In the genomic region with DNA sequence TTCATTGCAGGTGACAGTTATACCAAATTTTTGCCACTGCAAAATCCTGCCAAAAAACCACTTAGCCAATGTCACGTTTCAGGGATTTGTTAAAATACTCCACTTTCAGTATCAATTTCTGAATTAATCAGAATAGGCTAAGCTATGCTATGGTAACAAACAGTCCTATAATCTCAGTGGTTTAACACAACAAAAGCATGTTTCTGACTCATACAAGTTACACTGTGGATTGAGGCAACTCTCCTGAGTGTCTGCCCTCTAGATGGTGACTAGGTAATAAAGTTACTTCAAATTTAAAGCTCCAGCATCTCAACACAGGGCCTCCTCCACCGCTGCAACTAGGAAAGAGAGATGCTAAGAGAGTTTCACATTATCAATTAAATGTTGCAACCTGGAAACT, we compare ENCODE assay signal across 32 cellular contexts. TPM values are rescaled to one million over a fixed set of nuclear protein-coding genes. Genes with fewer than 3 reads are reported as not detected.
DNase-seq lines count a peak whose midpoint lies in the region; ATAC-seq and TF ChIP-seq lines count a peak whose summit lies in the region.
"Had no signal": no experiment of that assay in that cellular context is flagged by ENCODE, and none has a peak within 500 bp of the region (broad histone marks: within the 10 kb centered on the region; RNA-seq: fewer than 3 reads in every experiment).

No MANE protein-coding gene starts in this region.

- H3K36me3 Mint-ChIP-seq in activated CD8-positive, alpha-beta memory T cell treated with anti-CD3 and anti-CD28 coated beads, Interleukin-2, amount 10 ng/mL, durations not matched to agents 7 days and 5 days: no peaks in the 10 kb centered on the region
- H3K36me3 Mint-ChIP-seq: activated CD4-positive, alpha-beta memory T cell treated with anti-CD3 and anti-CD28 coated beads for 36 hours had no signal

- H3K27ac Mint-ChIP-seq in activated CD8-positive, alpha-beta memory T cell treated with anti-CD3 and anti-CD28 coated beads, Interleukin-2, amount 10 ng/mL, durations not matched to agents 7 days and 5 days: no peak overlapping the region
- H3K27ac Mint-ChIP-seq: activated CD4-positive, alpha-beta memory T cell treated with anti-CD3 and anti-CD28 coated beads for 36 hours; CD4-positive, alpha-beta T cell; endodermal cell had no signal

- H3K9me3 Mint-ChIP-seq in activated CD8-positive, alpha-beta memory T cell treated with anti-CD3 and anti-CD28 coated beads, Interleukin-2, amount 10 ng/mL, durations not matched to agents 7 days and 5 days (ENCODE audit: low read depth): no peaks in the 10 kb centered on the region
- H3K9me3 Mint-ChIP-seq: activated CD4-positive, alpha-beta memory T cell treated with anti-CD3 and anti-CD28 coated beads for 36 hours; CD4-positive, alpha-beta T cell had no signal

- no peaks in the 10 kb centered on the region for H3K27me3 Mint-ChIP-seq in activated CD8-positive, alpha-beta memory T cell treated with anti-CD3 and anti-CD28 coated beads, Interleukin-2, amount 10 ng/mL, durations not matched to agents 7 days and 5 days
- H3K27me3 Mint-ChIP-seq: activated CD4-positive, alpha-beta memory T cell treated with anti-CD3 and anti-CD28 coated beads for 36 hours; CD4-positive, alpha-beta T cell had no signal

- peak; percentile 23 for ATAC-seq in activated CD8-positive, alpha-beta memory T cell treated with anti-CD3 and anti-CD28 coated beads, Interleukin-2, amount 10 ng/mL, durations not matched to agents 7 days and 5 days
- ATAC-seq in GM18520 (IDR thresholded peaks at IDR 0.05; ENCODE audit: unreplicated experiment): peak; percentile 82
- ATAC-seq in HG03159 (IDR thresholded peaks at IDR 0.05; ENCODE audit: unreplicated experiment): peak; percentile 52
- no peak for ATAC-seq in HG03196 (IDR thresholded peaks at IDR 0.05; ENCODE audit: unreplicated experiment)
- ATAC-seq: A549, HCT116, heart left ventricle, PC-3 had no signal

- H3K4me3 Mint-ChIP-seq in activated CD8-positive, alpha-beta memory T cell treated with anti-CD3 and anti-CD28 coated beads, Interleukin-2, amount 10 ng/mL, durations not matched to agents 7 days and 5 days: no peak overlapping the region
- H3K4me3 Mint-ChIP-seq: activated CD4-positive, alpha-beta memory T cell treated with anti-CD3 and anti-CD28 coated beads for 36 hours; CD4-positive, alpha-beta T cell; endodermal cell had no signal

- no peak for DNase-seq in activated CD8-positive, alpha-beta memory T cell treated with anti-CD3 and anti-CD28 coated beads, Interleukin-2, amount 10 ng/mL, durations not matched to agents 7 days and 5 days
- DNase-seq in activated CD8-positive, alpha-beta memory T cell treated with anti-CD3 and anti-CD28 coated beads for 24 hours: no peak
- DNase-seq in epithelial cell of esophagus (ENCODE audit: low read depth) (peak; percentile 13), NOMO-1 (lab: John Stamatoyannopoulos, UW; ENCODE audit: unreplicated experiment in 2 of 2) (no peak)
- DNase-seq in stimulated activated CD4-positive, alpha-beta T cell treated with anti-CD3 and anti-CD28 coated beads, Interleukin-12 subunit alpha, Interleukin-12 subunit beta, amount 100 ng/mL, for 4 hours: no peak
- DNase-seq: activated CD4-positive, alpha-beta memory T cell treated with anti-CD3 and anti-CD28 coated beads for 36 hours; activated gamma-delta T cell; CD4-positive, alpha-beta T cell; central memory CD4-positive, alpha-beta T cell; endodermal cell; foreskin fibroblast; heart left ventricle; MG63; NCI-H1105; NCI-H187 treated with DMSO at 0.1 percent for 48 hours; NCI-H2171; NCI-H510A; PC-3; posterior cingulate gyrus; SK-N-SH; stimulated activated CD4-positive, alpha-beta T cell treated with anti-CD3 and anti-CD28 coated beads, Interleukin-1b, Interleukin-23, amount 100 ng/mL, for 48 hours; stimulated activated CD8-positive, alpha-beta memory T cell treated with anti-CD3 and anti-CD28 coated beads, Interleukin-4, amount 100 ng/mL, for 48 hours; thyroid gland had no signal

- no peak for TF ChIP-seq CTCF in epithelial cell of esophagus (IDR thresholded peaks at IDR 0.05; ENCODE audit: insufficient read depth, low read depth, low read length, missing control alignments)

- H3K4me3 ChIP-seq in epithelial cell of esophagus (ENCODE audit: low read length): no peak overlapping the region
- H3K4me3 ChIP-seq: A549, esophagus muscularis mucosa, heart left ventricle, MG63, right atrium auricular region, smooth muscle cell, thyroid gland, vagina had no signal

- CTCF ChIA-PET in activated CD8-positive, alpha-beta memory T cell treated with anti-CD3 and anti-CD28 coated beads, Interleukin-2, amount 10 ng/mL, durations not matched to agents 7 days and 5 days (lab: Charles Lee): no interaction called here

- H3K4me1 Mint-ChIP-seq in activated CD8-positive, alpha-beta memory T cell treated with anti-CD3 and anti-CD28 coated beads, Interleukin-2, amount 10 ng/mL, durations not matched to agents 7 days and 5 days: peaks cover 2% of the 10 kb centered on the region
- H3K4me1 Mint-ChIP-seq: endodermal cell had no signal

RNA-seq across cellular contexts. Expression of gene RADX, which starts 23.0 kb away (rescaled TPM):
- total RNA-seq in activated CD8-positive, alpha-beta memory T cell treated with anti-CD3 and anti-CD28 coated beads, Interleukin-2, amount 10 ng/mL, durations not matched to agents 7 days and 5 days: 10 to 100 TPM in 1 of 2 experiments, 1 to 10 TPM in 1; 5.2 to 10.2 TPM
